8 cellular contexts compared by ENCODE assay signal in the genomic region with DNA sequence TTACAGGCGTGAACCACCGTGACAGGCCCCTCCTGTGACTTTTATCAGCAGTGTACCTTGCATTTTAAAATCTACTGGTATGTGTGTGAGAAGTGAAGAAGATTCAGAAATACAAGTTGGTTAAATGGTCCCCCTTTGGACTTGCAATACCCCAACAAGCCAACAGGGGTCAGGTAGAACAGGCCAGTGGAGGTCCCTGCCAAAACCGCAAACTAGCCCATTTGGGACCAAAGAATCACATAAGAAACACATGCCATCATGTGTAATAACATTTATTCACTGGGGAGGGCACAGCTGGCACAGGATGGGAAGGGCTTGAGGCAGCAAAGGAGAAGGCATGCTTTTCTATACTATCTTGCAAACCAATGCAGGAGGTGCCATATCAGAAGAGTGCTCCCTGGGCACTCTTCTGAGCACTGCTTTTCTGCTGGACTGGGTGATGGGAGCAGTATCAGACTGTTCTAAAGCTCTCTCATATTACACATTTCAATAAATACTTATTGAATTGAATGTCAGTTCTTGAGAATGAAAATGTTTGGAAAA.
DNase-seq lines count a peak whose midpoint lies in the region; TF ChIP-seq lines count a peak whose summit lies in the region.

No MANE protein-coding gene starts in this region.

- no peaks in the 10 kb centered on the region for H3K9me3 Mint-ChIP-seq in activated naive CD8-positive, alpha-beta T cell treated with anti-CD3 and anti-CD28 coated beads for 36 hours
- H3K9me3 Mint-ChIP-seq in immature natural killer cell, result no peaks in the 10 kb centered on the region
- no peaks in the 10 kb centered on the region for H3K9me3 Mint-ChIP-seq in stimulated activated naive CD8-positive, alpha-beta T cell treated with anti-CD3 and anti-CD28 coated beads, Interleukin-15, Interleukin-2, amounts not matched to agents 100 ng/mL and 50 ng/mL, for 24 hours

- no peaks in the 10 kb centered on the region for H3K27me3 Mint-ChIP-seq in activated naive CD8-positive, alpha-beta T cell treated with anti-CD3 and anti-CD28 coated beads for 36 hours
- peaks cover 8 to 12% (median 11%) of the 10 kb centered on the region in 3 donors for H3K27me3 Mint-ChIP-seq in immature natural killer cell (ENCODE audit: low read depth in 3 of 3)
- H3K27me3 Mint-ChIP-seq in stimulated activated naive CD8-positive, alpha-beta T cell treated with anti-CD3 and anti-CD28 coated beads, Interleukin-15, Interleukin-2, amounts not matched to agents 100 ng/mL and 50 ng/mL, for 24 hours, result no peaks in the 10 kb centered on the region

- TF ChIP-seq CTCF in GM12865 (IDR thresholded peaks at IDR 0.05; ENCODE audit: insufficient read depth, low read depth, low read length, missing control alignments), result peak; percentile 70

- DNase-seq in GM12865 (ENCODE audit: low read depth) (peak; percentile 76), NCI-H82 (lab: John Stamatoyannopoulos, UW) (peak; percentile 41), immature natural killer cell (peak; percentile 47 to 57 (median 51)), NCI-H1105 treated with DMSO at 0.1 percent for 48 hours (lab: John Stamatoyannopoulos, UW) (no peak), 8988T (no peak), inferior parietal cortex (ENCODE audit: extremely low spot score) (no peak)
- peak; percentile 34 for DNase-seq in activated naive CD8-positive, alpha-beta T cell treated with anti-CD3 and anti-CD28 coated beads for 36 hours

- H3K27ac Mint-ChIP-seq in activated naive CD8-positive, alpha-beta T cell treated with anti-CD3 and anti-CD28 coated beads for 36 hours, result peak overlapping the region; percentile 51
- H3K27ac Mint-ChIP-seq in immature natural killer cell, result peak overlapping the region; percentile 90 to 100 (median 98)
- H3K27ac Mint-ChIP-seq in stimulated activated naive CD8-positive, alpha-beta T cell treated with anti-CD3 and anti-CD28 coated beads, Interleukin-15, Interleukin-2, amounts not matched to agents 100 ng/mL and 50 ng/mL, for 24 hours, result peak overlapping the region; percentile 77

- H3K4me1 Mint-ChIP-seq in activated naive CD8-positive, alpha-beta T cell treated with anti-CD3 and anti-CD28 coated beads for 36 hours, result peaks cover 73% of the 10 kb centered on the region
- peaks cover 87 to 90% of the 10 kb centered on the region in 2 donors for H3K4me1 Mint-ChIP-seq in immature natural killer cell
- peaks cover 100% of the 10 kb centered on the region for H3K4me1 Mint-ChIP-seq in stimulated activated naive CD8-positive, alpha-beta T cell treated with anti-CD3 and anti-CD28 coated beads, Interleukin-15, Interleukin-2, amounts not matched to agents 100 ng/mL and 50 ng/mL, for 24 hours (ENCODE audit: low read depth)

- H3K36me3 Mint-ChIP-seq in activated naive CD8-positive, alpha-beta T cell treated with anti-CD3 and anti-CD28 coated beads for 36 hours, result peaks cover 79% of the 10 kb centered on the region
- H3K36me3 Mint-ChIP-seq in immature natural killer cell, result peaks cover 31 to 49% (median 38%) of the 10 kb centered on the region in 3 donors
- peaks cover 78% of the 10 kb centered on the region for H3K36me3 Mint-ChIP-seq in stimulated activated naive CD8-positive, alpha-beta T cell treated with anti-CD3 and anti-CD28 coated beads, Interleukin-15, Interleukin-2, amounts not matched to agents 100 ng/mL and 50 ng/mL, for 24 hours (ENCODE audit: low read depth)

- no peak overlapping the region for H3K4me3 ChIP-seq in GM12865 (ENCODE audit: low read depth, low read length)

- no peak overlapping the region for H3K4me3 Mint-ChIP-seq in activated naive CD8-positive, alpha-beta T cell treated with anti-CD3 and anti-CD28 coated beads for 36 hours
- peak overlapping the region in 4 of 5 donors; percentile 48 to 60 (median 56) for H3K4me3 Mint-ChIP-seq in immature natural killer cell
- no peak overlapping the region for H3K4me3 Mint-ChIP-seq in stimulated activated naive CD8-positive, alpha-beta T cell treated with anti-CD3 and anti-CD28 coated beads, Interleukin-15, Interleukin-2, amounts not matched to agents 100 ng/mL and 50 ng/mL, for 24 hours

Comparison
In these comparisons a context has a peak if more than half of its experiments do, and no peak if none do; other contexts are left out.
1. DNase-seq: peak in GM12865 (single experiment), NCI-H82 (single experiment), activated naive CD8-positive, alpha-beta T cell treated with anti-CD3 and anti-CD28 coated beads for 36 hours (single experiment) and immature natural killer cell (3 of 3); none in NCI-H1105 treated with DMSO at 0.1 percent for 48 hours (single experiment), 8988T (single experiment) and inferior parietal cortex (single experiment).
2. H3K4me3 Mint-ChIP-seq: peak in immature natural killer cell (4 of 5); none in activated naive CD8-positive, alpha-beta T cell treated with anti-CD3 and anti-CD28 coated beads for 36 hours (single experiment) and stimulated activated naive CD8-positive, alpha-beta T cell treated with anti-CD3 and anti-CD28 coated beads, Interleukin-15, Interleukin-2, amounts not matched to agents 100 ng/mL and 50 ng/mL, for 24 hours (single experiment).
3. Peak in every context shown above with its lines, with median percentiles within 50 percentile points of each other: H3K27ac Mint-ChIP-seq.